32 cellular contexts compared by ENCODE assay signal in genomic region chr12:95703986-95704385, GRCh38.
"Had no signal": no experiment of that assay in that cellular context is flagged by ENCODE, and none has a peak within 500 bp of the region (broad histone marks: within the 10 kb centered on the region; RNA-seq: fewer than 3 reads in every experiment).

No MANE protein-coding gene starts in this region.

- H3K27ac ChIP-seq: neural progenitor cell, ovary, parathyroid adenoma, psoas muscle, skin epidermis, suprapubic skin, testis, transverse colon, upper lobe of right lung, uterus had no signal

- H3K9me3 Mint-ChIP-seq: naive thymus-derived CD4-positive, alpha-beta T cell; natural killer cell; nephron; neural progenitor cell; stimulated activated memory B cell treated with anti-CD40 and anti-IgM and Interleukin-4, amounts not matched to agents 10 μg/mL and 1 μg/mL and 100 μg/mL, for 72 hours; stimulated activated naive CD8-positive, alpha-beta T cell treated with anti-CD3 and anti-CD28 coated beads, Interleukin-15, amount 100 ng/mL, for 72 hours; type B pancreatic cell had no signal

- H3K4me2 ChIP-seq: neural progenitor cell, smooth muscle cell had no signal

- H3K27me3 Mint-ChIP-seq: stimulated activated naive CD8-positive, alpha-beta T cell treated with anti-CD3 and anti-CD28 coated beads, Interleukin-15, amount 100 ng/mL, for 72 hours had no signal

- H3K36me3 Mint-ChIP-seq: naive thymus-derived CD4-positive, alpha-beta T cell; natural killer cell; neural progenitor cell; stimulated activated memory B cell treated with anti-CD40 and anti-IgM and Interleukin-4, amounts not matched to agents 10 μg/mL and 1 μg/mL and 100 μg/mL, for 72 hours; type B pancreatic cell had no signal

- H3K4me3 Mint-ChIP-seq: naive thymus-derived CD4-positive, alpha-beta T cell; natural killer cell; nephron; neural progenitor cell; stimulated activated memory B cell treated with anti-CD40 and anti-IgM and Interleukin-4, amounts not matched to agents 10 μg/mL and 1 μg/mL and 100 μg/mL, for 72 hours; stimulated activated naive CD8-positive, alpha-beta T cell treated with anti-CD3 and anti-CD28 coated beads, Interleukin-15, amount 100 ng/mL, for 72 hours; type B pancreatic cell had no signal

- H3K36me3 ChIP-seq: neural progenitor cell, ovary, suprapubic skin, transverse colon, uterus had no signal

- DNase-seq: naive thymus-derived CD4-positive, alpha-beta T cell; natural killer cell; occipital lobe; ovary; posterior cingulate gyrus; psoas muscle; right cardiac atrium; spleen; stimulated activated CD4-positive, alpha-beta T cell treated with anti-CD3 and anti-CD28 coated beads, Interleukin-12 subunit alpha, Interleukin-12 subunit beta, amount 100 ng/mL, for 4 hours; stimulated activated CD4-positive, alpha-beta T cell treated with anti-CD3 and anti-CD28 coated beads, Interleukin-1b, Interleukin-23, amount 100 ng/mL, for 48 hours; stimulated activated CD4-positive, alpha-beta T cell treated with anti-CD3 and anti-CD28 coated beads, Interleukin-4, amount 100 ng/mL, for 1 hour; stimulated activated CD4-positive, alpha-beta T cell treated with anti-CD3 and anti-CD28 coated beads, Interleukin-4, amount 100 ng/mL, for 4 hours; stimulated activated CD8-positive, alpha-beta memory T cell treated with anti-CD3 and anti-CD28 coated beads, Interleukin-4, amount 100 ng/mL, for 48 hours; stimulated activated naive CD4-positive, alpha-beta T cell; stimulated activated naive CD8-positive, alpha-beta T cell treated with anti-CD3 and anti-CD28 coated beads, Interleukin-15, amount 100 ng/mL, for 72 hours; stimulated activated naive CD8-positive, alpha-beta T cell treated with anti-CD3 and anti-CD28 coated beads, Interleukin-15, Interleukin-2, amounts not matched to agents 100 U/mL and 50 U/mL, for 24 hours; substantia nigra; testis; tibial artery; transverse colon; upper lobe of right lung; uterus had no signal

- H3K4me1 ChIP-seq: neural progenitor cell, parathyroid adenoma, psoas muscle, testis, transverse colon, uterus had no signal

- H3K27me3 ChIP-seq: neural progenitor cell, ovary, spleen, suprapubic skin, testis, tibial artery, transverse colon, upper lobe of right lung, uterus had no signal

- H3K9me3 ChIP-seq: ovary, psoas muscle, spleen, suprapubic skin, testis, tibial artery, transverse colon, upper lobe of right lung, uterus had no signal

- H2AFZ ChIP-seq: neural progenitor cell, parathyroid adenoma had no signal

- H3K4me3 ChIP-seq: neural progenitor cell, ovary, psoas muscle, skin epidermis, smooth muscle cell, spleen, suprapubic skin, testis, tibial artery, transverse colon, upper lobe of right lung, uterus had no signal

- H3K4me1 Mint-ChIP-seq: naive thymus-derived CD4-positive, alpha-beta T cell; natural killer cell; nephron; neural progenitor cell had no signal

- H3K79me2 ChIP-seq: parathyroid adenoma had no signal

- H3K27ac Mint-ChIP-seq: naive thymus-derived CD4-positive, alpha-beta T cell; natural killer cell; nephron; neural progenitor cell; progenitor cell of endocrine pancreas; stimulated activated memory B cell treated with anti-CD40 and anti-IgM and Interleukin-4, amounts not matched to agents 10 μg/mL and 1 μg/mL and 100 μg/mL, for 72 hours; stimulated activated naive CD8-positive, alpha-beta T cell treated with anti-CD3 and anti-CD28 coated beads, Interleukin-15, amount 100 ng/mL, for 72 hours; type B pancreatic cell had no signal

- ATAC-seq: naive thymus-derived CD4-positive, alpha-beta T cell; natural killer cell; psoas muscle; right cardiac atrium; sciatic nerve; stimulated activated memory B cell treated with anti-CD40 and anti-IgM and Interleukin-4, amounts not matched to agents 10 μg/mL and 1 μg/mL and 100 μg/mL, for 72 hours; stimulated activated naive CD8-positive, alpha-beta T cell treated with anti-CD3 and anti-CD28 coated beads, Interleukin-15, amount 100 ng/mL, for 72 hours; stimulated activated naive CD8-positive, alpha-beta T cell treated with anti-CD3 and anti-CD28 coated beads, Interleukin-15, Interleukin-2, amounts not matched to agents 100 U/mL and 50 U/mL, for 24 hours; upper lobe of right lung had no signal
